8 cellular contexts compared by ENCODE assay signal in genomic region chr10:124917168-124917938, GRCh38. TPM values are rescaled to one million over a fixed set of nuclear protein-coding genes. Genes with fewer than 3 reads are reported as not detected.
DNase-seq lines count a peak whose midpoint lies in the region; ATAC-seq, FAIRE-seq and TF ChIP-seq lines count a peak whose summit lies in the region.

No MANE protein-coding gene starts in this region.

- no peaks in the 10 kb centered on the region for H3K36me3 ChIP-seq in Peyer's patch
- no peaks in the 10 kb centered on the region for H3K36me3 ChIP-seq in left ventricle myocardium inferior

- no peak for TF ChIP-seq CTCF in AG04449 (IDR thresholded peaks at IDR 0.05; ENCODE audit: insufficient read depth, low read length, missing control alignments)
- TF ChIP-seq CTCF in Peyer's patch (IDR thresholded peaks at IDR 0.05) = no peak
- TF ChIP-seq CTCF in left ventricle myocardium inferior (IDR thresholded peaks at IDR 0.05; ENCODE audit: borderline replicate concordance) = no peak

- H3K9me3 ChIP-seq in Peyer's patch (no peaks in the 10 kb centered on the region), left ventricle myocardium inferior (replicated peaks) (no peaks in the 10 kb centered on the region)

- no peaks in the 10 kb centered on the region for H3K27me3 ChIP-seq in Peyer's patch
- no peaks in the 10 kb centered on the region for H3K27me3 ChIP-seq in left ventricle myocardium inferior (ENCODE audit: low read depth)

- peaks cover 0 to 20% (median 5%) of the 10 kb centered on the region in 4 donors for H3K4me1 ChIP-seq in Peyer's patch
- peaks cover 52% of the 10 kb centered on the region for H3K4me1 ChIP-seq in left ventricle myocardium inferior

- intact Hi-C loops in left ventricle myocardium inferior (cut with micrococcal nuclease) (no loop called here), posterior vena cava (cut with DNase I) (no loop called here)

- no peak for DNase-seq in AG04449 (ENCODE audit: low read depth, low spot score)
- no peak for DNase-seq in GM18507 (ENCODE audit: extremely low spot score, insufficient read length, low read depth)
- DNase-seq in Peyer's patch = peak; percentile 28 to 72 (median 55)
- peak; percentile 6 for DNase-seq in activated naive CD8-positive, alpha-beta T cell treated with anti-CD3 and anti-CD28 coated beads, Interleukin-2, amount 50 U/mL, for 16 hours (ENCODE audit: low read depth, low spot score)
- DNase-seq in left ventricle myocardium inferior = peak; percentile 36
- DNase-seq in posterior vena cava (ENCODE audit: low spot score) = peak; percentile 82

- ATAC-seq in HG03095 (IDR thresholded peaks at IDR 0.05; ENCODE audit: unreplicated experiment) = peak; percentile 4
- no peak for ATAC-seq in HG02763 (IDR thresholded peaks at IDR 0.05; ENCODE audit: unreplicated experiment)

- POLR2A ChIA-PET in AG04449 (lab: Yijun Ruan, JAX) = no interaction called here

- CTCF ChIA-PET in AG04449 (lab: Yijun Ruan, JAX) = interaction anchor here (1.1 kb wide), 1 partner anchor 75 kb away, joined by 3 read pairs; no protein-coding TSS in a partner anchor

- TF ChIP-seq POLR2A in Peyer's patch (IDR thresholded peaks at IDR 0.05) = no peak

- H3K27ac ChIP-seq in Peyer's patch (peak overlapping the region; percentile 94 to 99 (median 99)), left ventricle myocardium inferior (replicated peaks) (peak overlapping the region; percentile 98)

- peak; percentile 47 for FAIRE-seq in GM18507 (lab: Jason Lieb, UNC)

- H3K4me3 ChIP-seq in AG04449 (ENCODE audit: low read depth, low read length) (peak overlapping the region; percentile 87), Peyer's patch (peak overlapping the region; percentile 75 to 95 (median 92)), left ventricle myocardium inferior (peak overlapping the region; percentile 92)

RNA-seq across cellular contexts. Expression of gene ZRANB1, which starts 24.6 kb away (rescaled TPM):
- total RNA-seq in Peyer's patch (10 to 100 TPM; 10.7 to 18.8 (median 15.5) TPM), left ventricle myocardium inferior (25.3 TPM), posterior vena cava (10 to 100 TPM; 19.8 to 26.9 TPM)

Comparison
In these comparisons a context has a peak if more than half of its experiments do, and no peak if none do; other contexts are left out.
1. DNase-seq: peak in Peyer's patch (3 of 3), activated naive CD8-positive, alpha-beta T cell treated with anti-CD3 and anti-CD28 coated beads, Interleukin-2, amount 50 U/mL, for 16 hours (single experiment), left ventricle myocardium inferior (single experiment) and posterior vena cava (single experiment); none in AG04449 (single experiment) and GM18507 (single experiment).
2. Peak in every context shown above with its lines, with median percentiles within 50 percentile points of each other: H3K4me3 ChIP-seq.